Comparison of ENCODE assay signal across 1 cellular context in the genomic region with DNA sequence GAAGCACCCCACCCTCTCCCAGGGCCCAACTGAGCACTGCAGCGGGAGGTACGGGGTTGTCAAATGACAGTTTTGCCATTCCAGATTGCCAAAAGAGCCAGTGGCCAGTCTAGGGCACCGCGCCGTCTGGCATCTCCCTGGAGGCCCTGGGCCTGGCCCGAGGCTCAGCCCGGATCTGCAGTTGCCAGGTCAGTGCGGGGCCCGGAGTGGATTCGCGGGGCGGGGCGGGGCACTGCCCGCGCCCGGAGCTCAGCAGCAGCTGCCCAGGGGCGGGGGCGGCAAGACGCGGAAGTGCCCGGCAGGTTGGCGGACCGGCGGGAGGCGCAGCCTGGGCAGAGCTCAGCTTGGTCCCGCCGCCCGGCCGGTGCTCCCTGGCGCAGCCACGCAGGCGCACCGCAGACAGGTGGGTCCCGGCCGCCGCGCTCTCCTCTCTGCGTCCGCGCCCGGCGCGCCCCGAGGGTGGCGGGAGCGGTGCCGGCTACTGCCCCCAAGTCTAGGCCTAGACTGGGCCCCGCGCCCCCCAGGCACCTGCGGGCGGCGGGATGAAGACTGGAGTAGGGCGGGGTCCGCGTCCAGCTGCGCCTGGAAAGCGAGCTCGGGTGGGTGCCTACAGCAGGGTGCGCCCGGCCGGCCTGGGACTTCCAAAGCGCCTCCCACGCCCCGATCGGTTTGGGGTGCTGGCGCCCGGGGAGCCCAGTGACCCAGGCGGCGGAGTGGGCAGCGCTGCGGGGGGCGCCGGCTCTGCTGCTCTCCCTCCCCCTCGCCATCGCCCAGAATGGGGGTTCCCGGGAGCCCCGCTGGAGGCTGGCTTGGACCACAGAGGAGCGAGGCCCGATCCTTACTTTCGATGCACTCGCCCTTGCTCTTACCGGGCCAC.
A peak's percentile ranks its signal among the peaks of the same experiment; 100 is the strongest.
TF ChIP-seq lines count a peak whose summit lies in the region.

A gene with protein sequence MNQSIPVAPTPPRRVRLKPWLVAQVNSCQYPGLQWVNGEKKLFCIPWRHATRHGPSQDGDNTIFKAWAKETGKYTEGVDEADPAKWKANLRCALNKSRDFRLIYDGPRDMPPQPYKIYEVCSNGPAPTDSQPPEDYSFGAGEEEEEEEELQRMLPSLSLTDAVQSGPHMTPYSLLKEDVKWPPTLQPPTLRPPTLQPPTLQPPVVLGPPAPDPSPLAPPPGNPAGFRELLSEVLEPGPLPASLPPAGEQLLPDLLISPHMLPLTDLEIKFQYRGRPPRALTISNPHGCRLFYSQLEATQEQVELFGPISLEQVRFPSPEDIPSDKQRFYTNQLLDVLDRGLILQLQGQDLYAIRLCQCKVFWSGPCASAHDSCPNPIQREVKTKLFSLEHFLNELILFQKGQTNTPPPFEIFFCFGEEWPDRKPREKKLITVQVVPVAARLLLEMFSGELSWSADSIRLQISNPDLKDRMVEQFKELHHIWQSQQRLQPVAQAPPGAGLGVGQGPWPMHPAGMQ (plus strand): TSS at position 281 of the 877 bp plus-strand sequence. CDS start 4,155 bp downstream, outside the sequence.

TF ChIP-seq in HEK293, 187 proteins besides CTCF, POLR2A, EP300 and RAD21 (continued from another document and continues in another):
- TF ChIP-seq ZNF624 (tag by site-specific recombination; IDR thresholded peaks at IDR 0.05), result no peak
- no peak for TF ChIP-seq ZNF155 (tag by site-specific recombination; IDR thresholded peaks at IDR 0.05)
- no peak for TF ChIP-seq ZNF280D (tag by site-specific recombination; IDR thresholded peaks at IDR 0.05)
- TF ChIP-seq ZNF580 (tag by site-specific recombination; IDR thresholded peaks at IDR 0.05), result no peak
- TF ChIP-seq ZBTB21 (tag by site-specific recombination; IDR thresholded peaks at IDR 0.05), result no peak
- TF ChIP-seq PRDM1 (tag by site-specific recombination; IDR thresholded peaks at IDR 0.05), result no peak
- TF ChIP-seq ZNF585B (tag by site-specific recombination; IDR thresholded peaks at IDR 0.05), result no peak
- no peak for TF ChIP-seq ZNF510 (tag by site-specific recombination; IDR thresholded peaks at IDR 0.05; ENCODE audit: insufficient replicate concordance)
- TF ChIP-seq KLF9 (tag by site-specific recombination; IDR thresholded peaks at IDR 0.05; ENCODE audit: low read depth), result no peak
- no peak for TF ChIP-seq ZBTB6 (tag by site-specific recombination; IDR thresholded peaks at IDR 0.05)
- TF ChIP-seq ZNF37A (tag by site-specific recombination; IDR thresholded peaks at IDR 0.05), result no peak
- TF ChIP-seq ZNF248 (tag by site-specific recombination; IDR thresholded peaks at IDR 0.05), result no peak
- no peak for TF ChIP-seq ZNF843 (tag by site-specific recombination; IDR thresholded peaks at IDR 0.05)
- TF ChIP-seq ZNF398 (tag by site-specific recombination; IDR thresholded peaks at IDR 0.05), result no peak
- TF ChIP-seq ZNF184 (tag by site-specific recombination; IDR thresholded peaks at IDR 0.05), result no peak
- no peak for TF ChIP-seq ZNF350 (tag by site-specific recombination; IDR thresholded peaks at IDR 0.05)
- no peak for TF ChIP-seq ZNF114 (tag by site-specific recombination; IDR thresholded peaks at IDR 0.05)
- no peak for TF ChIP-seq ZNF266 (tag by site-specific recombination; IDR thresholded peaks at IDR 0.05; ENCODE audit: low read depth)
- no peak for TF ChIP-seq TCF7L2 (IDR thresholded peaks at IDR 0.05; ENCODE audit: borderline replicate concordance, low read depth, low read length)
- TF ChIP-seq PATZ1 (tag by site-specific recombination; IDR thresholded peaks at IDR 0.05), result peak; percentile 50
- TF ChIP-seq BCL6B (tag by site-specific recombination; IDR thresholded peaks at IDR 0.05), result no peak
- TF ChIP-seq ZNF670 (tag by site-specific recombination; IDR thresholded peaks at IDR 0.05; ENCODE audit: low read depth), result no peak
- no peak for TF ChIP-seq ZFP3 (tag by site-specific recombination; IDR thresholded peaks at IDR 0.05; ENCODE audit: low read depth)
- TF ChIP-seq KLF10 (tag by site-specific recombination; IDR thresholded peaks at IDR 0.05), result no peak
- no peak for TF ChIP-seq ZNF24 (tag by site-specific recombination; IDR thresholded peaks at IDR 0.05)
- TF ChIP-seq OSR2 (tag by site-specific recombination; IDR thresholded peaks at IDR 0.05), result peak; percentile 10; the same call in 1 of the 2 replicates
- TF ChIP-seq ZNF140 (tag by site-specific recombination; IDR thresholded peaks at IDR 0.05), result no peak
- TF ChIP-seq ZNF610 (tag by site-specific recombination; IDR thresholded peaks at IDR 0.05; ENCODE audit: borderline replicate concordance), result no peak
- no peak for TF ChIP-seq SCRT1 (tag by site-specific recombination; IDR thresholded peaks at IDR 0.05; ENCODE audit: borderline replicate concordance)
- no peak for TF ChIP-seq ZNF2 (tag by site-specific recombination; IDR thresholded peaks at IDR 0.05)
- TF ChIP-seq, protein P1, sequence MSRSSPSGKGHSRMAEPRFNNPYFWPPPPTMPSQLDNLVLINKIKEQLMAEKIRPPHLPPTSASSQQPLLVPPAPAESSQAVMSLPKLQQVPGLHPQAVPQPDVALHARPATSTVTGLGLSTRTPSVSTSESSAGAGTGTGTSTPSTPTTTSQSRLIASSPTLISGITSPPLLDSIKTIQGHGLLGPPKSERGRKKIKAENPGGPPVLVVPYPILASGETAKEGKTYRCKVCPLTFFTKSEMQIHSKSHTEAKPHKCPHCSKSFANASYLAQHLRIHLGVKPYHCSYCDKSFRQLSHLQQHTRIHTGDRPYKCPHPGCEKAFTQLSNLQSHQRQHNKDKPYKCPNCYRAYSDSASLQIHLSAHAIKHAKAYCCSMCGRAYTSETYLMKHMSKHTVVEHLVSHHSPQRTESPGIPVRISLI (tag by site-specific recombination; IDR thresholded peaks at IDR 0.05), result no peak
- TF ChIP-seq YY1 (tag by site-specific recombination; IDR thresholded peaks at IDR 0.05), result no peak
- no peak for TF ChIP-seq ZNF548 (tag by site-specific recombination; IDR thresholded peaks at IDR 0.05)
- TF ChIP-seq ZNF558 (tag by site-specific recombination; IDR thresholded peaks at IDR 0.05), result no peak
- TF ChIP-seq ZBTB8A (tag by site-specific recombination; IDR thresholded peaks at IDR 0.05), result peak; percentile 81
- TF ChIP-seq ZNF146 (tag by site-specific recombination; IDR thresholded peaks at IDR 0.05), result no peak
- no peak for TF ChIP-seq MEIS1 (CRISPR knock-in tag; IDR thresholded peaks at IDR 0.05; ENCODE audit: borderline replicate concordance)
- no peak for TF ChIP-seq ZNF416 (tag by site-specific recombination; IDR thresholded peaks at IDR 0.05)
- TF ChIP-seq ZNF837 (tag by site-specific recombination; IDR thresholded peaks at IDR 0.05), result no peak
- no peak for TF ChIP-seq ZNF518A (tag by site-specific recombination; conservative IDR thresholded peaks at IDR 0.05; ENCODE audit: low read depth)
- TF ChIP-seq ZFHX2 (tag by site-specific recombination; conservative IDR thresholded peaks at IDR 0.05), result peak; percentile 42
- peak; percentile 49 for TF ChIP-seq SP3 (tag by site-specific recombination; IDR thresholded peaks at IDR 0.05)
